23 cellular contexts compared by ENCODE assay signal in genomic region chr12:69343357-69343756, GRCh38. TPM values are rescaled to one million over a fixed set of nuclear protein-coding genes. Genes with fewer than 3 reads are reported as not detected.
A peak's percentile ranks its signal among the peaks of the same experiment; 100 is the strongest.
DNase-seq lines count a peak whose midpoint lies in the region; ATAC-seq, FAIRE-seq and TF ChIP-seq lines count a peak whose summit lies in the region.
"Had no signal": no experiment of that assay in that cellular context is flagged by ENCODE, and none has a peak within 500 bp of the region (broad histone marks: within the 10 kb centered on the region; RNA-seq: fewer than 3 reads in every experiment).

No MANE protein-coding gene starts in this region.

- intact Hi-C loops in K562 (cut with micrococcal nuclease), result no loop called here
- intact Hi-C loops in stomach (cut with DNase I; ENCODE audit: low total_unique reads), result no loop called here

- no peaks in the 10 kb centered on the region for H3K9me3 ChIP-seq in K562 (replicated peaks; ENCODE audit: control insufficient read depth, insufficient read depth, low read depth, low read length)
- H3K9me3 ChIP-seq in stomach, result no peaks in the 10 kb centered on the region
- H3K9me3 ChIP-seq: Peyer's patch, SK-N-SH had no signal

- TF ChIP-seq POLR2A in NB4 (IDR thresholded peaks at IDR 0.05; ENCODE audit: extremely low read depth, insufficient read length) (no peak), K562 (conservative IDR thresholded peaks at IDR 0.05) (no peak), stomach (IDR thresholded peaks at IDR 0.05) (no peak)

- DNase-seq in SIG-M5 treated with dmso at 0.1 percent for 504 hours (lab: John Stamatoyannopoulos, UW; ENCODE audit: unreplicated experiment) (peak; percentile 86), SIG-M5 (lab: John Stamatoyannopoulos, UW) (no peak), NB4 (ENCODE audit: low read depth) (peak; percentile 75), K562 (ENCODE audit: extremely low read depth in 1 of 4, low spot score in 3 of 4) (no peak), stomach (no peak), hepatic stellate cell (ENCODE audit: low spot score) (no peak), islet precursor cell (no peak)
- DNase-seq in stimulated activated naive CD4-positive, alpha-beta T cell (lab: John Stamatoyannopoulos, UW), result no peak
- DNase-seq: CD4-positive, alpha-beta memory T cell; Karpas-422; NCI-H1417 treated with DMSO at 0.1 percent for 48 hours; NCI-H187 treated with DMSO at 0.1 percent for 48 hours; NCI-H2227 treated with DMSO at 0.1 percent for 48 hours; NCI-H510A treated with DMSO at 0.1 percent for 48 hours; Peyer's patch; SK-N-SH; T-helper 1 cell had no signal

- 54% methylated on average over 3 of the region's 3 CpGs for WGBS in K562 (ENCODE audit: insufficient coverage, low coverage, missing lambda C conversion rate)
- WGBS in stomach, 5 donors, result 51 to 73% (median 57%) methylated on average over 3 of the region's 3 CpGs

- no peak overlapping the region for H3K4me2 ChIP-seq in K562 (ENCODE audit: insufficient read depth, low read length)
- H3K4me2 ChIP-seq: SK-N-SH had no signal

- H3K9me1 ChIP-seq in K562 (ENCODE audit: control insufficient read depth, insufficient read depth, low read length), result no peaks in the 10 kb centered on the region

- BruUV-seq in K562 (replicated peaks; lab: Mats Ljungman, UMichigan), result no TSS peak

- no peak for FAIRE-seq in K562 (lab: Jason Lieb, UNC)
- FAIRE-seq: D721Med, GM12891, H1 had no signal

- no peaks in the 10 kb centered on the region for H4K20me1 ChIP-seq in K562 (replicated peaks; ENCODE audit: control insufficient read depth, insufficient read depth, low read length)

- TF ChIP-seq EP300 in K562 (IDR thresholded peaks at IDR 0.05; ENCODE audit: low read length) (no peak), stomach (IDR thresholded peaks at IDR 0.05) (no peak)

- in situ Hi-C loops in K562 (cut with MboI), result no loop called here

- H3K36me3 ChIP-seq in K562 (ENCODE audit: control insufficient read depth, insufficient read depth, low read length), result no peaks in the 10 kb centered on the region
- no peaks in the 10 kb centered on the region for H3K36me3 ChIP-seq in stomach
- H3K36me3 ChIP-seq: Peyer's patch had no signal

- ATAC-seq in K562, result no peak
- ATAC-seq: Right ventricle myocardium inferior had no signal

- no peak for TF ChIP-seq CTCF in NB4 (IDR thresholded peaks at IDR 0.05; ENCODE audit: low read depth, low read length)
- TF ChIP-seq CTCF in K562 (IDR thresholded peaks at IDR 0.05 in 2 of 3, conservative IDR thresholded peaks at IDR 0.05 in 1 of 3; ENCODE audit: insufficient read depth in 2 of 3, low read depth in 1 of 3, low read length in 3 of 3), result no peak
- TF ChIP-seq CTCF in stomach (IDR thresholded peaks at IDR 0.05), result no peak

- TF ChIP-seq RAD21 in K562 (CRISPR knock-in tag; conservative IDR thresholded peaks at IDR 0.05 in 1 of 2, IDR thresholded peaks at IDR 0.05 in 1 of 2), result no peak

- H3K4me3 ChIP-seq in NB4 (ENCODE audit: low read depth, low read length) (no peak overlapping the region), K562 (no peak overlapping the region), stomach (no peak overlapping the region)
- H3K4me3 ChIP-seq: Peyer's patch had no signal

- H3K9ac ChIP-seq in K562 (ENCODE audit: insufficient read depth in 1 of 2, low read depth in 2 of 2, low read length in 2 of 2), result no peak overlapping the region
- H3K9ac ChIP-seq: SK-N-SH had no signal

- peak overlapping the region; percentile 57; the same call in 1 of the 2 replicates for H2AFZ ChIP-seq in K562 (ENCODE audit: low read depth, low read length)

- H3K27ac ChIP-seq in K562 (ENCODE audit: extremely low read depth, low read depth, low read length) (no peak overlapping the region), stomach (peak overlapping the region in 3 of 5 donors; percentile 35 to 48 (median 38))
- H3K27ac ChIP-seq: 22Rv1, Peyer's patch had no signal

- peaks cover 4 to 13% of the 10 kb centered on the region in 2 experiments; a peak in 4 of 5 replicates for H3K4me1 ChIP-seq in K562 (replicated peaks in 1 of 2; ENCODE audit: control insufficient read depth in 2 of 2, insufficient read depth in 2 of 2, low read length in 2 of 2)
- H3K4me1 ChIP-seq in stomach, result peaks cover 54 to 95% (median 60%) of the 10 kb centered on the region in 4 donors

- no peaks in the 10 kb centered on the region for H3K79me2 ChIP-seq in K562 (ENCODE audit: control insufficient read depth, insufficient read depth, low read length)

- POLR2A ChIA-PET in K562 (lab: Yijun Ruan, JAX), result interaction anchor here (0.6 to 1.4 kb wide), 2 partner anchors 13 to 22 kb away, joined by 3 to 4 read pairs; no protein-coding TSS in a partner anchor

- H3K27me3 ChIP-seq in K562 (ENCODE audit: control insufficient read depth in 2 of 2, insufficient read depth in 2 of 2, low read length in 2 of 2), result no peaks in the 10 kb centered on the region
- no peaks in the 10 kb centered on the region for H3K27me3 ChIP-seq in stomach
- H3K27me3 ChIP-seq: Peyer's patch had no signal

- CTCF ChIA-PET in K562 (lab: Yijun Ruan, JAX; ENCODE audit: low intra/inter-chr PET ratio), result no interaction called here

TF ChIP-seq in K562, 482 proteins besides CTCF, POLR2A, EP300 and RAD21:
- TF ChIP-seq FOS (IDR thresholded peaks at IDR 0.05; ENCODE audit: extremely low read depth, insufficient read length) (no peak), CEBPB (tag; IDR thresholded peaks at IDR 0.05) (peak; percentile 65)

RNA-seq across cellular contexts. Expression of gene LYZ, which starts 4.8 kb away (rescaled TPM):
- total RNA-seq in K562 (2011; cell fraction: chromatin; rRNA removed; ENCODE audit: low replicate concordance), result 6.4 and 13.8 TPM in 2 replicates
- total RNA-seq in K562 (2011; cell fraction: nucleolus; rRNA removed), result 11.3 and 12.5 TPM in 2 replicates
- total RNA-seq in K562 (2011; cell fraction: nucleoplasm; rRNA removed), result 15.8 and 17.8 TPM in 2 replicates
- 30.1 and 38.1 TPM in 2 replicates for total RNA-seq in K562 (2014; rRNA removed)
- 64.1 and 64.8 TPM in 2 replicates for total RNA-seq in K562 (2014; rRNA removed; fragmentation: Illumina TruSeq; extraction: Trizol)
- 96.3 and 99.0 TPM in 2 replicates for total RNA-seq in K562 (2015; rRNA removed; fragmentation: Illumina TruSeq; extraction: Trizol)
- 31.9 and 32.0 TPM in 2 replicates for total RNA-seq in K562 (2021)
- polyA plus RNA-seq in K562 (2011; rRNA removed), result 35.6 and 41.2 TPM in 2 replicates
- 25.8 and 34.2 TPM in 2 replicates for polyA plus RNA-seq in K562 (2011; cell fraction: cytosol; rRNA removed)
- polyA plus RNA-seq in K562 (2011; cell fraction: nucleus; rRNA removed), result 4.1 and 6.9 TPM in 2 replicates
- polyA plus RNA-seq in K562 (2012), result 63.9 and 76.2 TPM in 2 replicates
- polyA plus RNA-seq in K562 (2014; fragmentation: Illumina TruSeq; extraction: Trizol), result 42.1 and 46.5 TPM in 2 replicates
- 10 to 100 TPM; 44.0 to 47.0 TPM for polyA plus RNA-seq in K562 (2014; fragmentation: Nextera tagmentation; extraction: Ambion mirVana)
- 27.2 and 37.0 TPM in 2 replicates for polyA plus RNA-seq in K562 (2014; rRNA removed)
- polyA minus RNA-seq in K562 (2011; rRNA and poly(A)+ RNA removed), result 85.6 and 103 TPM in 2 replicates
- polyA minus RNA-seq in K562 (2011; cell fraction: cytosol; rRNA and poly(A)+ RNA removed), result 23.7 and 37.9 TPM in 2 replicates
- polyA minus RNA-seq in K562 (2011; cell fraction: nucleus; rRNA and poly(A)+ RNA removed), result 2.4 and 5.3 TPM in 2 replicates
- total RNA-seq in stomach, result 1,000 to 10,000 TPM in 1 of 5 donors, 100 to 1,000 TPM in 2, 10 to 100 TPM in 2; 24.0 to 2,662 (median 177) TPM
- 100 to 1,000 TPM; 134 to 541 (median 503) TPM for polyA plus RNA-seq in stomach
- total RNA-seq: H1, MCF 10A had no signal
- polyA plus RNA-seq: H1, SK-N-SH had no signal

RNA-seq across cellular contexts. Expression of gene YEATS4, which starts 16.2 kb away (rescaled TPM):
- 10.0 and 21.9 TPM in 2 replicates for total RNA-seq in K562 (2011; cell fraction: chromatin; rRNA removed; ENCODE audit: low replicate concordance)
- total RNA-seq in K562 (2011; cell fraction: nucleolus; rRNA removed), result 10.8 and 18.6 TPM in 2 replicates
- 14.5 and 16.9 TPM in 2 replicates for total RNA-seq in K562 (2011; cell fraction: nucleoplasm; rRNA removed)
- total RNA-seq in K562 (2014; rRNA removed) (39.3 and 82.5 TPM in 2 replicates), K562 (2014; rRNA removed; fragmentation: Illumina TruSeq; extraction: Trizol) (52.9 and 62.2 TPM in 2 replicates), K562 (2015; rRNA removed; fragmentation: Illumina TruSeq; extraction: Trizol) (41.2 and 41.3 TPM in 2 replicates), K562 (2021) (33.0 and 39.2 TPM in 2 replicates), stomach (10 to 100 TPM in 4 of 5 donors, not detected in 1; 10.3 to 26.8 (median 20.7) TPM)
- polyA plus RNA-seq in K562 (2011; rRNA removed) (37.8 and 50.2 TPM in 2 replicates), K562 (2014; fragmentation: Illumina TruSeq; extraction: Trizol) (45.2 and 49.2 TPM in 2 replicates), K562 (2014; fragmentation: Nextera tagmentation; extraction: Ambion mirVana) (10 to 100 TPM; 25.9 to 26.3 TPM), K562 (2014; rRNA removed) (61.0 and 92.2 TPM in 2 replicates), stomach (10 to 100 TPM; 12.2 to 22.3 (median 12.5) TPM)
- 27.5 and 29.8 TPM in 2 replicates for polyA plus RNA-seq in K562 (2011; cell fraction: cytosol; rRNA removed)
- polyA plus RNA-seq in K562 (2011; cell fraction: nucleus; rRNA removed), result 11.5 and 13.0 TPM in 2 replicates
- polyA plus RNA-seq in K562 (2012), result 30.1 and 43.6 TPM in 2 replicates
- 20.0 and 24.0 TPM in 2 replicates for polyA minus RNA-seq in K562 (2011; rRNA and poly(A)+ RNA removed)
- 22.5 and 24.1 TPM in 2 replicates for polyA minus RNA-seq in K562 (2011; cell fraction: cytosol; rRNA and poly(A)+ RNA removed)
- polyA minus RNA-seq in K562 (2011; cell fraction: nucleus; rRNA and poly(A)+ RNA removed), result 14.9 and 31.8 TPM in 2 replicates

Comparison
In these comparisons a context has a peak if more than half of its experiments do, and no peak if none do; other contexts are left out.
1. DNase-seq: peak in SIG-M5 treated with dmso at 0.1 percent for 504 hours (single experiment) and NB4 (single experiment); none in SIG-M5 (single experiment), K562 (0 of 4), stomach (single experiment), hepatic stellate cell (single experiment), stimulated activated naive CD4-positive, alpha-beta T cell (0 of 6) and islet precursor cell (single experiment).